ENCODE assay signal across 1 cellular context in genomic region chr10:50400694-50401093, GRCh38.
TF ChIP-seq lines count a peak whose summit lies in the region.

No MANE protein-coding gene starts in this region.

TF ChIP-seq in GM23338, 12 proteins besides CTCF, POLR2A, EP300 and RAD21 (continued from another document):
- TF ChIP-seq ZNF462 (CRISPR knock-in tag; IDR thresholded peaks at IDR 0.05) (no peak), POLR2AphosphoS5 (IDR thresholded peaks at IDR 0.05; ENCODE audit: low read depth) (no peak), CREB1 (CRISPR knock-in tag; IDR thresholded peaks at IDR 0.05; ENCODE audit: low read depth) (no peak), EZH2 (IDR thresholded peaks at IDR 0.05; ENCODE audit: low read depth, unreplicated experiment) (no peak), STAT1 (IDR thresholded peaks at IDR 0.05; ENCODE audit: unreplicated experiment) (no peak), ZNF331 (CRISPR knock-in tag; IDR thresholded peaks at IDR 0.05; ENCODE audit: low read depth) (no peak)
